1 cellular context compared by ENCODE assay signal in genomic region chr11:117180661-117181585, GRCh38.
TF ChIP-seq lines count a peak whose summit lies in the region.

No MANE protein-coding gene starts in this region.

TF ChIP-seq in H1, 55 proteins besides CTCF, POLR2A, EP300 and RAD21:
- no peak for TF ChIP-seq MAFK (IDR thresholded peaks at IDR 0.05; ENCODE audit: low read depth, low read length)
- no peak for TF ChIP-seq ZNF274 (IDR thresholded peaks at IDR 0.05; ENCODE audit: borderline replicate concordance, extremely low read depth, low read length)
- TF ChIP-seq NRF1 (IDR thresholded peaks at IDR 0.05; ENCODE audit: low read depth, low read length) = no peak
- no peak for TF ChIP-seq BCL11A (IDR thresholded peaks at IDR 0.05; ENCODE audit: low read depth in 2 of 2, low read length in 2 of 2)
- TF ChIP-seq SP1 (IDR thresholded peaks at IDR 0.05; ENCODE audit: low read depth, low read length) = no peak
- TF ChIP-seq CHD2 (IDR thresholded peaks at IDR 0.05; ENCODE audit: low read length) = no peak
- TF ChIP-seq TAF1 (IDR thresholded peaks at IDR 0.05; ENCODE audit: low read depth, low read length) = no peak
- peak; percentile 40; the same call in 1 of the 2 replicates for TF ChIP-seq ATF2 (IDR thresholded peaks at IDR 0.05; ENCODE audit: low read length)
- TF ChIP-seq CREB1 (IDR thresholded peaks at IDR 0.05) = peak; percentile 58; the same call in 1 of the 2 replicates
- no peak for TF ChIP-seq KDM5A (IDR thresholded peaks at IDR 0.05; ENCODE audit: low read length)
- peak; percentile 66; the same call in 1 of the 2 replicates for TF ChIP-seq SP4 (IDR thresholded peaks at IDR 0.05; ENCODE audit: low read length)
- no peak for TF ChIP-seq SUZ12 (IDR thresholded peaks at IDR 0.05; ENCODE audit: low read length)
- 0 out of 2 replicates have a peak, but pooled peaks have one; percentile 44 for TF ChIP-seq YY1 (IDR thresholded peaks at IDR 0.05; ENCODE audit: low read depth, low read length)
- peak in 1 of 2 experiments; percentile 77; a peak in 1 of 4 replicates for TF ChIP-seq SIN3A (conservative IDR thresholded peaks at IDR 0.05 in 1 of 2, IDR thresholded peaks at IDR 0.05 in 1 of 2; ENCODE audit: low read depth in 1 of 2, low read length in 2 of 2)
- no peak for TF ChIP-seq RFX5 (IDR thresholded peaks at IDR 0.05; ENCODE audit: borderline replicate concordance, low read depth, low read length)
- no peak for TF ChIP-seq GABPA (IDR thresholded peaks at IDR 0.05; ENCODE audit: borderline replicate concordance, insufficient read depth, low read length)
- no peak for TF ChIP-seq GTF2F1 (IDR thresholded peaks at IDR 0.05; ENCODE audit: borderline replicate concordance, low read depth, low read length)
- TF ChIP-seq USF2 (IDR thresholded peaks at IDR 0.05; ENCODE audit: low read length) = peak; percentile 67
- no peak for TF ChIP-seq SP2 (IDR thresholded peaks at IDR 0.05; ENCODE audit: low read length)
- TF ChIP-seq BRCA1 (IDR thresholded peaks at IDR 0.05; ENCODE audit: low read depth, low read length) = 0 out of 2 replicates have a peak, but pooled peaks have one; percentile 5
- TF ChIP-seq POU5F1 (IDR thresholded peaks at IDR 0.05; ENCODE audit: low read depth, low read length) = no peak
- TF ChIP-seq BACH1 (IDR thresholded peaks at IDR 0.05; ENCODE audit: low read length) = 0 out of 2 replicates have a peak, but pooled peaks have one; percentile 11
- TF ChIP-seq E2F6 (IDR thresholded peaks at IDR 0.05) = peak; percentile 71
- TF ChIP-seq POLR2AphosphoS5 (IDR thresholded peaks at IDR 0.05; ENCODE audit: low read depth, low read length) = peak; percentile 19; the same call in 1 of the 2 replicates
- peak; percentile 47; the same call in 1 of the 2 replicates for TF ChIP-seq JUND (IDR thresholded peaks at IDR 0.05; ENCODE audit: low read length)
- peak; percentile 95 for TF ChIP-seq MAX (IDR thresholded peaks at IDR 0.05)
- no peak for TF ChIP-seq HDAC6 (IDR thresholded peaks at IDR 0.05; ENCODE audit: low read depth, low read length)
- TF ChIP-seq SAP30 (IDR thresholded peaks at IDR 0.05; ENCODE audit: insufficient read depth, insufficient replicate concordance, low read length) = no peak
- peak; percentile 76 for TF ChIP-seq ATF3 (IDR thresholded peaks at IDR 0.05; ENCODE audit: insufficient read depth, low read depth, low read length)
- no peak for TF ChIP-seq CHD7 (IDR thresholded peaks at IDR 0.05; ENCODE audit: insufficient replicate concordance, low read length)
- 0 out of 2 replicates have a peak, but pooled peaks have one; percentile 29 for TF ChIP-seq TCF12 (IDR thresholded peaks at IDR 0.05; ENCODE audit: low read depth, low read length)
- peak; percentile 15; the same call in 1 of the 2 replicates for TF ChIP-seq TBP (IDR thresholded peaks at IDR 0.05; ENCODE audit: low read depth, low read length)
